1 cellular context compared by ENCODE assay signal in genomic region chr9:90307177-90307833, GRCh38.
TF ChIP-seq lines count a peak whose summit lies in the region.

No MANE protein-coding gene starts in this region.

TF ChIP-seq in GM23338, 12 proteins besides CTCF, POLR2A, EP300 and RAD21 (continued from another document):
- TF ChIP-seq ZNF462 (CRISPR knock-in tag; IDR thresholded peaks at IDR 0.05) (no peak), ETS1 (IDR thresholded peaks at IDR 0.05) (no peak), CREB1 (CRISPR knock-in tag; IDR thresholded peaks at IDR 0.05; ENCODE audit: low read depth) (no peak)
